In genomic region chr10:132356621-132357195, GRCh38 we compare ENCODE assay signal across 28 cellular contexts.
"Had no signal": no experiment of that assay in that cellular context is flagged by ENCODE, and none has a peak within 500 bp of the region (broad histone marks: within the 10 kb centered on the region; RNA-seq: fewer than 3 reads in every experiment).

No MANE protein-coding gene starts in this region.

- H3K4me3 ChIP-seq: adrenal gland, ascending aorta, cardiac muscle cell, esophagus muscularis mucosa, gastrocnemius medialis had no signal

- H3K27ac ChIP-seq: adrenal gland, ascending aorta, breast epithelium, cardiac muscle cell, esophagus muscularis mucosa, foreskin keratinocyte, gastrocnemius medialis had no signal

- H3K9me3 ChIP-seq: adrenal gland, ascending aorta, breast epithelium, esophagus muscularis mucosa, gastrocnemius medialis had no signal

- DNase-seq: activated CD4-positive, alpha-beta memory T cell treated with anti-CD3 and anti-CD28 coated beads for 36 hours; activated CD4-positive, alpha-beta T cell treated with anti-CD3 and anti-CD28 coated beads for 36 hours; activated CD4-positive, alpha-beta T cell treated with anti-CD3 and anti-CD28 coated beads, Interleukin-2, amount 10 ng/mL, durations not matched to agents 24 days and 14 days; activated CD4-positive, CD25-positive, alpha-beta regulatory T cell; activated CD4-positive, CD25-positive, alpha-beta regulatory T cell treated with anti-CD3 and anti-CD28 coated beads, Interleukin-2, amount 50 U/mL, for 72 hours; activated CD8-positive, alpha-beta memory T cell treated with anti-CD3 and anti-CD28 coated beads, Interleukin-2, amount 10 ng/mL, durations not matched to agents 7 days and 5 days; activated CD8-positive, alpha-beta memory T cell treated with anti-CD3 and anti-CD28 coated beads, Interleukin-2, amount 50 U/mL, for 4 hours; activated CD8-positive, alpha-beta T cell treated with anti-CD3 and anti-CD28 coated beads, Interleukin-2, amount 10 ng/mL, durations not matched to agents 7 days and 5 days; activated naive CD4-positive, alpha-beta T cell treated with anti-CD3 and anti-CD28 coated beads for 36 hours; activated naive CD8-positive, alpha-beta T cell treated with anti-CD3 and anti-CD28 coated beads for 36 hours; activated naive CD8-positive, alpha-beta T cell treated with anti-CD3 and anti-CD28 coated beads, Interleukin-2, amount 50 U/mL, for 24 hours; activated T-cell treated with anti-CD3 and anti-CD28 coated beads, Interleukin-2, amount 50 U/mL, for 1 hour; activated T-cell treated with anti-CD3 and anti-CD28 coated beads, Interleukin-2, amount 50 U/mL, for 48 hours; adrenal gland; amygdala; cortex of kidney; dermis blood vessel endothelial cell; effector CD4-positive, alpha-beta T cell; effector memory CD8-positive, alpha-beta T cell; erythroblast; foreskin keratinocyte; gastrocnemius medialis; T-helper 1 cell; T-helper 17 cell had no signal

- H3K4me1 ChIP-seq: adrenal gland, ascending aorta, breast epithelium, foreskin keratinocyte, gastrocnemius medialis had no signal

- ATAC-seq: activated CD4-positive, alpha-beta T cell treated with anti-CD3 and anti-CD28 coated beads for 36 hours; activated CD8-positive, alpha-beta memory T cell treated with anti-CD3 and anti-CD28 coated beads, Interleukin-2, amount 10 ng/mL, durations not matched to agents 7 days and 5 days; activated CD8-positive, alpha-beta T cell treated with anti-CD3 and anti-CD28 coated beads, Interleukin-2, amount 10 ng/mL, durations not matched to agents 7 days and 5 days; activated naive CD8-positive, alpha-beta T cell treated with anti-CD3 and anti-CD28 coated beads, Interleukin-2, amount 50 U/mL, for 24 hours; effector memory CD8-positive, alpha-beta T cell; foreskin keratinocyte; gastrocnemius medialis; T-helper 17 cell had no signal

- H3K36me3 ChIP-seq: adrenal gland, ascending aorta, breast epithelium, cardiac muscle cell, gastrocnemius medialis had no signal

- H3K27me3 ChIP-seq: adrenal gland, ascending aorta, breast epithelium, cardiac muscle cell, esophagus muscularis mucosa, foreskin keratinocyte, gastrocnemius medialis had no signal
